8 cellular contexts compared by ENCODE assay signal in genomic region chr2:151826737-151827157, GRCh38. TPM values are rescaled to one million over a fixed set of nuclear protein-coding genes. Genes with fewer than 3 reads are reported as not detected.
DNase-seq lines count a peak whose midpoint lies in the region; ATAC-seq and TF ChIP-seq lines count a peak whose summit lies in the region.

No MANE protein-coding gene starts in this region.

- DNase-seq in SIG-M5 treated with dmso at 0.1 percent for 504 hours (lab: John Stamatoyannopoulos, UW; ENCODE audit: unreplicated experiment) (peak; percentile 59), SIG-M5 (lab: John Stamatoyannopoulos, UW) (no peak), RPMI7951 (ENCODE audit: low read depth) (peak; percentile 22), epithelial cell of esophagus (ENCODE audit: low read depth) (peak; percentile 34), pons (ENCODE audit: low spot score) (peak; percentile 56), COR-L47 (lab: John Stamatoyannopoulos, UW) (no peak)
- DNase-seq in activated effector memory CD4-positive, alpha-beta T cell treated with anti-CD3 and anti-CD28 coated beads, Interleukin-2, amount 50 U/mL, for 16 hours, result no peak

- peak overlapping the region; percentile 99 for H3K4me3 ChIP-seq in epithelial cell of esophagus (ENCODE audit: low read length)

- ATAC-seq in HG02763 (IDR thresholded peaks at IDR 0.05; ENCODE audit: unreplicated experiment), result no peak

- TF ChIP-seq CTCF in epithelial cell of esophagus (IDR thresholded peaks at IDR 0.05; ENCODE audit: insufficient read depth, low read depth, low read length, missing control alignments), result no peak

RNA-seq across cellular contexts. Expression of gene ARL5A, which starts 1.5 kb away (rescaled TPM):
- total RNA-seq in RPMI7951 (2014; rRNA removed; shearing (Covaris generic)), result 32.9 and 49.2 TPM in 2 replicates

Comparison
In these comparisons a context has a peak if more than half of its experiments do, and no peak if none do; other contexts are left out.
1. DNase-seq: peak in SIG-M5 treated with dmso at 0.1 percent for 504 hours (single experiment), RPMI7951 (single experiment), epithelial cell of esophagus (single experiment) and pons (single experiment); none in SIG-M5 (single experiment), activated effector memory CD4-positive, alpha-beta T cell treated with anti-CD3 and anti-CD28 coated beads, Interleukin-2, amount 50 U/mL, for 16 hours (single experiment) and COR-L47 (single experiment).